In the genomic region with DNA sequence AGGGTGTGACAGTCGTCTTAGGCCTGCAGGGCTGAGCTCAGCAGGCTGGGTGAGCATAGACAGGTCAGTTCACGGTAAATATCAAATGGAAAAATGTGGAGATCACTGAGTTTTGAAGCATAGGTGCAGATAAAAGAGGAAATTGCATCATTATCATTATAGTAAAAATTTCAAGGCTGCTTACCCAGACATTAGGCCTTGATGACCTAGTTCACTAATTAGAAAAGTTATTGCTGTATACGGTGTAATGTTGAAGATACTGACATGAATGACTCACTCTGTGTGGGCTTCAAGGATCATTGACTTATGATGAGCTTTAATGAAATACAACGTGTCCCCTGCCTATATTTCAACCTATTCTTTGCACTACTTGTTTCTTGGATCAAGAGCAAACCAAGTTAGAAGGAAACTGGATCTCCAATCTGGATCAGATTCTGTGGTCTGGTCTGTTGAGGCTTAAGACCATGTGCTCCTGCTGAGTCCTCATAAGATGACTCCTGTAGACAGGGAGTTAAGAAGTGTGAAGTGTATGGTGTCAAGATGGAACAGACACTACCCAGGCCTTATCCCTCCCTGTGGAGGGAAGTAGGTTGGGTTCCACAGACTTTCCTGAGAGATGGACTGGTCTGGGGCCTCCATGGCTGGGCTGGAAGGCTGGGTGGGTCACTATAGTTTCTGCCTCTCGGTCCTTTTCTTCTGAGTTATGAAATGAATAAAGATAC, we compare ENCODE assay signal across 1 cellular context.
TF ChIP-seq lines count a peak whose summit lies in the region.

No MANE protein-coding gene starts in this region.

TF ChIP-seq in K562, 482 proteins besides CTCF, POLR2A, EP300 and RAD21:
- TF ChIP-seq, protein P1, sequence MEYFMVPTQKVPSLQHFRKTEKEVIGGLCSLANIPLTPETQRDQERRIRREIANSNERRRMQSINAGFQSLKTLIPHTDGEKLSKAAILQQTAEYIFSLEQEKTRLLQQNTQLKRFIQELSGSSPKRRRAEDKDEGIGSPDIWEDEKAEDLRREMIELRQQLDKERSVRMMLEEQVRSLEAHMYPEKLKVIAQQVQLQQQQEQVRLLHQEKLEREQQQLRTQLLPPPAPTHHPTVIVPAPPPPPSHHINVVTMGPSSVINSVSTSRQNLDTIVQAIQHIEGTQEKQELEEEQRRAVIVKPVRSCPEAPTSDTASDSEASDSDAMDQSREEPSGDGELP (CRISPR knock-in tag; IDR thresholded peaks at IDR 0.05; ENCODE audit: borderline replicate concordance) = no peak
- TF ChIP-seq PCBP1 (IDR thresholded peaks at IDR 0.05; ENCODE audit: low read depth, low read length, poor library complexity, severe bottlenecking) (no peak), BCL6 (CRISPR knock-in tag; IDR thresholded peaks at IDR 0.05) (no peak), NFE2L1 (tag; IDR thresholded peaks at IDR 0.05; ENCODE audit: borderline replicate concordance, low read depth) (no peak), CEBPG (CRISPR knock-in tag; IDR thresholded peaks at IDR 0.05) (no peak), CEBPG (tag; conservative IDR thresholded peaks at IDR 0.05 in 1 of 2, IDR thresholded peaks at IDR 0.05 in 1 of 2) (peak; percentile 44 to 50; a peak in 2 of 4 replicates), SMC3 (conservative IDR thresholded peaks at IDR 0.05; ENCODE audit: insufficient read depth, low read depth, low read length) (no peak), ZNF444 (CRISPR knock-in tag; IDR thresholded peaks at IDR 0.05) (no peak), L3MBTL2 (IDR thresholded peaks at IDR 0.05) (peak; percentile 25), HMG20A (CRISPR knock-in tag; conservative IDR thresholded peaks at IDR 0.05) (no peak), TAF1 (IDR thresholded peaks at IDR 0.05; ENCODE audit: control insufficient read depth, extremely low read depth, insufficient read depth, low read length, severe bottlenecking) (no peak), NFXL1 (CRISPR knock-in tag; IDR thresholded peaks at IDR 0.05) (no peak), ZSCAN32 (CRISPR knock-in tag; IDR thresholded peaks at IDR 0.05) (no peak), ZNF324 (CRISPR knock-in tag; IDR thresholded peaks at IDR 0.05) (no peak)
- TF ChIP-seq, protein P2, sequence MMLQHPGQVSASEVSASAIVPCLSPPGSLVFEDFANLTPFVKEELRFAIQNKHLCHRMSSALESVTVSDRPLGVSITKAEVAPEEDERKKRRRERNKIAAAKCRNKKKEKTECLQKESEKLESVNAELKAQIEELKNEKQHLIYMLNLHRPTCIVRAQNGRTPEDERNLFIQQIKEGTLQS (IDR thresholded peaks at IDR 0.05) = peak; percentile 65
- TF ChIP-seq, protein P2 (CRISPR knock-in tag; conservative IDR thresholded peaks at IDR 0.05) = no peak
- TF ChIP-seq, protein P3, sequence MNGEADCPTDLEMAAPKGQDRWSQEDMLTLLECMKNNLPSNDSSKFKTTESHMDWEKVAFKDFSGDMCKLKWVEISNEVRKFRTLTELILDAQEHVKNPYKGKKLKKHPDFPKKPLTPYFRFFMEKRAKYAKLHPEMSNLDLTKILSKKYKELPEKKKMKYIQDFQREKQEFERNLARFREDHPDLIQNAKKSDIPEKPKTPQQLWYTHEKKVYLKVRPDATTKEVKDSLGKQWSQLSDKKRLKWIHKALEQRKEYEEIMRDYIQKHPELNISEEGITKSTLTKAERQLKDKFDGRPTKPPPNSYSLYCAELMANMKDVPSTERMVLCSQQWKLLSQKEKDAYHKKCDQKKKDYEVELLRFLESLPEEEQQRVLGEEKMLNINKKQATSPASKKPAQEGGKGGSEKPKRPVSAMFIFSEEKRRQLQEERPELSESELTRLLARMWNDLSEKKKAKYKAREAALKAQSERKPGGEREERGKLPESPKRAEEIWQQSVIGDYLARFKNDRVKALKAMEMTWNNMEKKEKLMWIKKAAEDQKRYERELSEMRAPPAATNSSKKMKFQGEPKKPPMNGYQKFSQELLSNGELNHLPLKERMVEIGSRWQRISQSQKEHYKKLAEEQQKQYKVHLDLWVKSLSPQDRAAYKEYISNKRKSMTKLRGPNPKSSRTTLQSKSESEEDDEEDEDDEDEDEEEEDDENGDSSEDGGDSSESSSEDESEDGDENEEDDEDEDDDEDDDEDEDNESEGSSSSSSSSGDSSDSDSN (IDR thresholded peaks at IDR 0.05; ENCODE audit: borderline replicate concordance in 1 of 2, low read depth in 2 of 2, low read length in 2 of 2) = no peak
- TF ChIP-seq, protein P4, sequence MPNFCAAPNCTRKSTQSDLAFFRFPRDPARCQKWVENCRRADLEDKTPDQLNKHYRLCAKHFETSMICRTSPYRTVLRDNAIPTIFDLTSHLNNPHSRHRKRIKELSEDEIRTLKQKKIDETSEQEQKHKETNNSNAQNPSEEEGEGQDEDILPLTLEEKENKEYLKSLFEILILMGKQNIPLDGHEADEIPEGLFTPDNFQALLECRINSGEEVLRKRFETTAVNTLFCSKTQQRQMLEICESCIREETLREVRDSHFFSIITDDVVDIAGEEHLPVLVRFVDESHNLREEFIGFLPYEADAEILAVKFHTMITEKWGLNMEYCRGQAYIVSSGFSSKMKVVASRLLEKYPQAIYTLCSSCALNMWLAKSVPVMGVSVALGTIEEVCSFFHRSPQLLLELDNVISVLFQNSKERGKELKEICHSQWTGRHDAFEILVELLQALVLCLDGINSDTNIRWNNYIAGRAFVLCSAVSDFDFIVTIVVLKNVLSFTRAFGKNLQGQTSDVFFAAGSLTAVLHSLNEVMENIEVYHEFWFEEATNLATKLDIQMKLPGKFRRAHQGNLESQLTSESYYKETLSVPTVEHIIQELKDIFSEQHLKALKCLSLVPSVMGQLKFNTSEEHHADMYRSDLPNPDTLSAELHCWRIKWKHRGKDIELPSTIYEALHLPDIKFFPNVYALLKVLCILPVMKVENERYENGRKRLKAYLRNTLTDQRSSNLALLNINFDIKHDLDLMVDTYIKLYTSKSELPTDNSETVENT (CRISPR knock-in tag; IDR thresholded peaks at IDR 0.05) = no peak
- TF ChIP-seq, protein P5, sequence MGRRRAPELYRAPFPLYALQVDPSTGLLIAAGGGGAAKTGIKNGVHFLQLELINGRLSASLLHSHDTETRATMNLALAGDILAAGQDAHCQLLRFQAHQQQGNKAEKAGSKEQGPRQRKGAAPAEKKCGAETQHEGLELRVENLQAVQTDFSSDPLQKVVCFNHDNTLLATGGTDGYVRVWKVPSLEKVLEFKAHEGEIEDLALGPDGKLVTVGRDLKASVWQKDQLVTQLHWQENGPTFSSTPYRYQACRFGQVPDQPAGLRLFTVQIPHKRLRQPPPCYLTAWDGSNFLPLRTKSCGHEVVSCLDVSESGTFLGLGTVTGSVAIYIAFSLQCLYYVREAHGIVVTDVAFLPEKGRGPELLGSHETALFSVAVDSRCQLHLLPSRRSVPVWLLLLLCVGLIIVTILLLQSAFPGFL (CRISPR knock-in tag; IDR thresholded peaks at IDR 0.05) = no peak
- TF ChIP-seq, protein P6, sequence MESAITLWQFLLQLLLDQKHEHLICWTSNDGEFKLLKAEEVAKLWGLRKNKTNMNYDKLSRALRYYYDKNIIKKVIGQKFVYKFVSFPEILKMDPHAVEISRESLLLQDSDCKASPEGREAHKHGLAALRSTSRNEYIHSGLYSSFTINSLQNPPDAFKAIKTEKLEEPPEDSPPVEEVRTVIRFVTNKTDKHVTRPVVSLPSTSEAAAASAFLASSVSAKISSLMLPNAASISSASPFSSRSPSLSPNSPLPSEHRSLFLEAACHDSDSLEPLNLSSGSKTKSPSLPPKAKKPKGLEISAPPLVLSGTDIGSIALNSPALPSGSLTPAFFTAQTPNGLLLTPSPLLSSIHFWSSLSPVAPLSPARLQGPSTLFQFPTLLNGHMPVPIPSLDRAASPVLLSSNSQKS (CRISPR knock-in tag; IDR thresholded peaks at IDR 0.05) = no peak
- TF ChIP-seq, protein P7, sequence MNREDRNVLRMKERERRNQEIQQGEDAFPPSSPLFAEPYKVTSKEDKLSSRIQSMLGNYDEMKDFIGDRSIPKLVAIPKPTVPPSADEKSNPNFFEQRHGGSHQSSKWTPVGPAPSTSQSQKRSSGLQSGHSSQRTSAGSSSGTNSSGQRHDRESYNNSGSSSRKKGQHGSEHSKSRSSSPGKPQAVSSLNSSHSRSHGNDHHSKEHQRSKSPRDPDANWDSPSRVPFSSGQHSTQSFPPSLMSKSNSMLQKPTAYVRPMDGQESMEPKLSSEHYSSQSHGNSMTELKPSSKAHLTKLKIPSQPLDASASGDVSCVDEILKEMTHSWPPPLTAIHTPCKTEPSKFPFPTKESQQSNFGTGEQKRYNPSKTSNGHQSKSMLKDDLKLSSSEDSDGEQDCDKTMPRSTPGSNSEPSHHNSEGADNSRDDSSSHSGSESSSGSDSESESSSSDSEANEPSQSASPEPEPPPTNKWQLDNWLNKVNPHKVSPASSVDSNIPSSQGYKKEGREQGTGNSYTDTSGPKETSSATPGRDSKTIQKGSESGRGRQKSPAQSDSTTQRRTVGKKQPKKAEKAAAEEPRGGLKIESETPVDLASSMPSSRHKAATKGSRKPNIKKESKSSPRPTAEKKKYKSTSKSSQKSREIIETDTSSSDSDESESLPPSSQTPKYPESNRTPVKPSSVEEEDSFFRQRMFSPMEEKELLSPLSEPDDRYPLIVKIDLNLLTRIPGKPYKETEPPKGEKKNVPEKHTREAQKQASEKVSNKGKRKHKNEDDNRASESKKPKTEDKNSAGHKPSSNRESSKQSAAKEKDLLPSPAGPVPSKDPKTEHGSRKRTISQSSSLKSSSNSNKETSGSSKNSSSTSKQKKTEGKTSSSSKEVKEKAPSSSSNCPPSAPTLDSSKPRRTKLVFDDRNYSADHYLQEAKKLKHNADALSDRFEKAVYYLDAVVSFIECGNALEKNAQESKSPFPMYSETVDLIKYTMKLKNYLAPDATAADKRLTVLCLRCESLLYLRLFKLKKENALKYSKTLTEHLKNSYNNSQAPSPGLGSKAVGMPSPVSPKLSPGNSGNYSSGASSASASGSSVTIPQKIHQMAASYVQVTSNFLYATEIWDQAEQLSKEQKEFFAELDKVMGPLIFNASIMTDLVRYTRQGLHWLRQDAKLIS (CRISPR knock-in tag; IDR thresholded peaks at IDR 0.05) = no peak
- TF ChIP-seq, protein P8, sequence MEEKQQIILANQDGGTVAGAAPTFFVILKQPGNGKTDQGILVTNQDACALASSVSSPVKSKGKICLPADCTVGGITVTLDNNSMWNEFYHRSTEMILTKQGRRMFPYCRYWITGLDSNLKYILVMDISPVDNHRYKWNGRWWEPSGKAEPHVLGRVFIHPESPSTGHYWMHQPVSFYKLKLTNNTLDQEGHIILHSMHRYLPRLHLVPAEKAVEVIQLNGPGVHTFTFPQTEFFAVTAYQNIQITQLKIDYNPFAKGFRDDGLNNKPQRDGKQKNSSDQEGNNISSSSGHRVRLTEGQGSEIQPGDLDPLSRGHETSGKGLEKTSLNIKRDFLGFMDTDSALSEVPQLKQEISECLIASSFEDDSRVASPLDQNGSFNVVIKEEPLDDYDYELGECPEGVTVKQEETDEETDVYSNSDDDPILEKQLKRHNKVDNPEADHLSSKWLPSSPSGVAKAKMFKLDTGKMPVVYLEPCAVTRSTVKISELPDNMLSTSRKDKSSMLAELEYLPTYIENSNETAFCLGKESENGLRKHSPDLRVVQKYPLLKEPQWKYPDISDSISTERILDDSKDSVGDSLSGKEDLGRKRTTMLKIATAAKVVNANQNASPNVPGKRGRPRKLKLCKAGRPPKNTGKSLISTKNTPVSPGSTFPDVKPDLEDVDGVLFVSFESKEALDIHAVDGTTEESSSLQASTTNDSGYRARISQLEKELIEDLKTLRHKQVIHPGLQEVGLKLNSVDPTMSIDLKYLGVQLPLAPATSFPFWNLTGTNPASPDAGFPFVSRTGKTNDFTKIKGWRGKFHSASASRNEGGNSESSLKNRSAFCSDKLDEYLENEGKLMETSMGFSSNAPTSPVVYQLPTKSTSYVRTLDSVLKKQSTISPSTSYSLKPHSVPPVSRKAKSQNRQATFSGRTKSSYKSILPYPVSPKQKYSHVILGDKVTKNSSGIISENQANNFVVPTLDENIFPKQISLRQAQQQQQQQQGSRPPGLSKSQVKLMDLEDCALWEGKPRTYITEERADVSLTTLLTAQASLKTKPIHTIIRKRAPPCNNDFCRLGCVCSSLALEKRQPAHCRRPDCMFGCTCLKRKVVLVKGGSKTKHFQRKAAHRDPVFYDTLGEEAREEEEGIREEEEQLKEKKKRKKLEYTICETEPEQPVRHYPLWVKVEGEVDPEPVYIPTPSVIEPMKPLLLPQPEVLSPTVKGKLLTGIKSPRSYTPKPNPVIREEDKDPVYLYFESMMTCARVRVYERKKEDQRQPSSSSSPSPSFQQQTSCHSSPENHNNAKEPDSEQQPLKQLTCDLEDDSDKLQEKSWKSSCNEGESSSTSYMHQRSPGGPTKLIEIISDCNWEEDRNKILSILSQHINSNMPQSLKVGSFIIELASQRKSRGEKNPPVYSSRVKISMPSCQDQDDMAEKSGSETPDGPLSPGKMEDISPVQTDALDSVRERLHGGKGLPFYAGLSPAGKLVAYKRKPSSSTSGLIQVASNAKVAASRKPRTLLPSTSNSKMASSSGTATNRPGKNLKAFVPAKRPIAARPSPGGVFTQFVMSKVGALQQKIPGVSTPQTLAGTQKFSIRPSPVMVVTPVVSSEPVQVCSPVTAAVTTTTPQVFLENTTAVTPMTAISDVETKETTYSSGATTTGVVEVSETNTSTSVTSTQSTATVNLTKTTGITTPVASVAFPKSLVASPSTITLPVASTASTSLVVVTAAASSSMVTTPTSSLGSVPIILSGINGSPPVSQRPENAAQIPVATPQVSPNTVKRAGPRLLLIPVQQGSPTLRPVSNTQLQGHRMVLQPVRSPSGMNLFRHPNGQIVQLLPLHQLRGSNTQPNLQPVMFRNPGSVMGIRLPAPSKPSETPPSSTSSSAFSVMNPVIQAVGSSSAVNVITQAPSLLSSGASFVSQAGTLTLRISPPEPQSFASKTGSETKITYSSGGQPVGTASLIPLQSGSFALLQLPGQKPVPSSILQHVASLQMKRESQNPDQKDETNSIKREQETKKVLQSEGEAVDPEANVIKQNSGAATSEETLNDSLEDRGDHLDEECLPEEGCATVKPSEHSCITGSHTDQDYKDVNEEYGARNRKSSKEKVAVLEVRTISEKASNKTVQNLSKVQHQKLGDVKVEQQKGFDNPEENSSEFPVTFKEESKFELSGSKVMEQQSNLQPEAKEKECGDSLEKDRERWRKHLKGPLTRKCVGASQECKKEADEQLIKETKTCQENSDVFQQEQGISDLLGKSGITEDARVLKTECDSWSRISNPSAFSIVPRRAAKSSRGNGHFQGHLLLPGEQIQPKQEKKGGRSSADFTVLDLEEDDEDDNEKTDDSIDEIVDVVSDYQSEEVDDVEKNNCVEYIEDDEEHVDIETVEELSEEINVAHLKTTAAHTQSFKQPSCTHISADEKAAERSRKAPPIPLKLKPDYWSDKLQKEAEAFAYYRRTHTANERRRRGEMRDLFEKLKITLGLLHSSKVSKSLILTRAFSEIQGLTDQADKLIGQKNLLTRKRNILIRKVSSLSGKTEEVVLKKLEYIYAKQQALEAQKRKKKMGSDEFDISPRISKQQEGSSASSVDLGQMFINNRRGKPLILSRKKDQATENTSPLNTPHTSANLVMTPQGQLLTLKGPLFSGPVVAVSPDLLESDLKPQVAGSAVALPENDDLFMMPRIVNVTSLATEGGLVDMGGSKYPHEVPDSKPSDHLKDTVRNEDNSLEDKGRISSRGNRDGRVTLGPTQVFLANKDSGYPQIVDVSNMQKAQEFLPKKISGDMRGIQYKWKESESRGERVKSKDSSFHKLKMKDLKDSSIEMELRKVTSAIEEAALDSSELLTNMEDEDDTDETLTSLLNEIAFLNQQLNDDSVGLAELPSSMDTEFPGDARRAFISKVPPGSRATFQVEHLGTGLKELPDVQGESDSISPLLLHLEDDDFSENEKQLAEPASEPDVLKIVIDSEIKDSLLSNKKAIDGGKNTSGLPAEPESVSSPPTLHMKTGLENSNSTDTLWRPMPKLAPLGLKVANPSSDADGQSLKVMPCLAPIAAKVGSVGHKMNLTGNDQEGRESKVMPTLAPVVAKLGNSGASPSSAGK (IDR thresholded peaks at IDR 0.05) = peak; percentile 44; the same call in 1 of the 2 replicates
- TF ChIP-seq, protein P9, sequence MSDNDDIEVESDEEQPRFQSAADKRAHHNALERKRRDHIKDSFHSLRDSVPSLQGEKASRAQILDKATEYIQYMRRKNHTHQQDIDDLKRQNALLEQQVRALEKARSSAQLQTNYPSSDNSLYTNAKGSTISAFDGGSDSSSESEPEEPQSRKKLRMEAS (CRISPR knock-in tag; IDR thresholded peaks at IDR 0.05) = no peak
